In the genomic region with DNA sequence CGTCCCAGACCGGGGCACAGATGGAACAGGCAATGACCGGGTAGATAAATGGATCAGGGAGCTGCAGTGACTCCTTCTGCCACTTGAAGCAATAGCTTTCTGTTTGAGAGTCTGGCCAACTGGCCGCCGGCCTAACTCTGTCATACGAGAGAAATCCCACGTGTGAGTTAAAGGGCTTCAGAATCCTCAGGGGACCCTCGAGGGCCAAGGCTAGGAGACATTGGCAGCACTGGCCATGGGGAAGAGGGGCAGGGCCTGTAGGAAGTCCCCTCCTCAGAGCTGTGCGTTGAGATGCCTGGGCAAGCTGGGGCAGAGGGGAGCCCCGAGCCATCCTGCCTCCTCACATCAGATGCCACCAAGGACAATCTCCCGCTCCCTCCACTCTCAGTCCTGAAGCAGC, we compare ENCODE assay signal across 22 cellular contexts. TPM values are rescaled to one million over a fixed set of nuclear protein-coding genes. Genes with fewer than 3 reads are reported as not detected.
DNase-seq lines count a peak whose midpoint lies in the region; ATAC-seq and TF ChIP-seq lines count a peak whose summit lies in the region.
"Had no signal": no experiment of that assay in that cellular context is flagged by ENCODE, and none has a peak within 500 bp of the region (broad histone marks: within the 10 kb centered on the region; RNA-seq: fewer than 3 reads in every experiment).

No MANE protein-coding gene starts in this region.

- TF ChIP-seq CTCF in Peyer's patch (IDR thresholded peaks at IDR 0.05): no peak

- H3K18ac ChIP-seq in mesenchymal stem cell (ENCODE audit: low read depth in 1 of 2, low read length in 2 of 2): no peak overlapping the region

- H3K27me3 ChIP-seq in mesenchymal stem cell (ENCODE audit: control insufficient read depth in 1 of 2, insufficient read depth in 1 of 2, low read length in 2 of 2) (no peaks in the 10 kb centered on the region), thymus (ENCODE audit: control insufficient read depth, insufficient read depth) (no peaks in the 10 kb centered on the region), Peyer's patch (no peaks in the 10 kb centered on the region)
- H3K27me3 ChIP-seq: body of pancreas, colonic mucosa, transverse colon had no signal

- DNase-seq in Right ventricle myocardium superior (peak; percentile 53), Right ventricle myocardium inferior (ENCODE audit: missing footprints) (no peak), mesenchymal stem cell (no peak), NCI-H82 (lab: John Stamatoyannopoulos, UW) (no peak), hepatic stellate cell (ENCODE audit: low spot score) (no peak), Peyer's patch (no peak)
- DNase-seq in effector memory CD8-positive, alpha-beta T cell: no peak
- DNase-seq: body of pancreas, colonic mucosa, DMS79, hypothalamus, kidney glomerular epithelial cell, NCI-H187, NCI-H226, NCI-H774, transverse colon had no signal

- H2BK120ac ChIP-seq in mesenchymal stem cell (ENCODE audit: low read depth, low read length): no peak overlapping the region

- H3K9me3 ChIP-seq in mesenchymal stem cell (ENCODE audit: control insufficient read depth, low read length) (no peaks in the 10 kb centered on the region), thymus (ENCODE audit: control insufficient read depth) (no peaks in the 10 kb centered on the region), Peyer's patch (no peaks in the 10 kb centered on the region)
- H3K9me3 ChIP-seq: body of pancreas, colonic mucosa, HAP-1, transverse colon had no signal

- peak overlapping the region in 1 of 2 donors; percentile 85 for H3K27ac Mint-ChIP-seq in effector memory CD8-positive, alpha-beta T cell
- H3K27ac Mint-ChIP-seq: memory B cell; stimulated activated naive CD8-positive, alpha-beta T cell treated with anti-CD3 and anti-CD28 coated beads, Interleukin-15, amount 100 ng/mL, for 72 hours had no signal

- peaks cover 47% of the 10 kb centered on the region for H3K79me1 ChIP-seq in mesenchymal stem cell (replicated peaks; ENCODE audit: low read length, poor library complexity, severe bottlenecking)

- no peak overlapping the region for H3K14ac ChIP-seq in mesenchymal stem cell (ENCODE audit: low read length in 2 of 2)

- H3K4me3 Mint-ChIP-seq in effector memory CD8-positive, alpha-beta T cell: peak overlapping the region; percentile 43 to 69
- H3K4me3 Mint-ChIP-seq: memory B cell; stimulated activated naive CD8-positive, alpha-beta T cell treated with anti-CD3 and anti-CD28 coated beads, Interleukin-15, amount 100 ng/mL, for 72 hours had no signal

- H2BK12ac ChIP-seq in mesenchymal stem cell (ENCODE audit: low read length in 2 of 2): no peak overlapping the region

- H3K27me3 Mint-ChIP-seq in effector memory CD8-positive, alpha-beta T cell: no peaks in the 10 kb centered on the region
- H3K27me3 Mint-ChIP-seq: memory B cell; stimulated activated naive CD8-positive, alpha-beta T cell treated with anti-CD3 and anti-CD28 coated beads, Interleukin-15, amount 100 ng/mL, for 72 hours had no signal

- intact Hi-C loops in Right ventricle myocardium superior (cut with DNase I) (no loop called here), Right ventricle myocardium inferior (cut with DNase I) (no loop called here)

- peaks cover 2% of the 10 kb centered on the region for H3K36me3 Mint-ChIP-seq in effector memory CD8-positive, alpha-beta T cell (ENCODE audit: insufficient read depth)

- H3K4me3 ChIP-seq in mesenchymal stem cell (ENCODE audit: insufficient read depth in 1 of 2, low read depth in 1 of 2, low read length in 2 of 2) (no peak overlapping the region), thymus (ENCODE audit: low read length) (no peak overlapping the region), Peyer's patch (no peak overlapping the region)
- H3K4me3 ChIP-seq: body of pancreas, colonic mucosa, HAP-1, transverse colon had no signal

- H2AFZ ChIP-seq in mesenchymal stem cell (ENCODE audit: low read depth, low read length): no peak overlapping the region

- ATAC-seq in Right ventricle myocardium superior (ENCODE audit: poor library complexity) (peak; percentile 18), Right ventricle myocardium inferior (no peak)
- no peak for ATAC-seq in effector memory CD8-positive, alpha-beta T cell (replicated peaks)
- ATAC-seq: body of pancreas had no signal

- no peak for TF ChIP-seq POLR2A in Peyer's patch (IDR thresholded peaks at IDR 0.05)

- H3K36me3 ChIP-seq in mesenchymal stem cell (ENCODE audit: control insufficient read depth in 1 of 2, insufficient read depth in 2 of 2, low read depth in 1 of 2, low read length in 2 of 2) (peaks cover 41 to 77% of the 10 kb centered on the region in 2 experiments), thymus (ENCODE audit: control insufficient read depth, insufficient read depth) (peaks cover 4% of the 10 kb centered on the region), Peyer's patch (peaks cover 0 to 33% (median 0%) of the 10 kb centered on the region in 3 donors)
- H3K36me3 ChIP-seq: colonic mucosa, transverse colon had no signal

- H2BK15ac ChIP-seq in mesenchymal stem cell (ENCODE audit: low read depth, poor library complexity, severe bottlenecking): peak overlapping the region; percentile 34

- H3K27ac ChIP-seq in mesenchymal stem cell (ENCODE audit: low read length, poor library complexity, severe bottlenecking) (no peak overlapping the region), thymus (ENCODE audit: low read depth) (peak overlapping the region; percentile 87), Peyer's patch (no peak overlapping the region)
- H3K27ac ChIP-seq: body of pancreas, colonic mucosa, KMS-11, transverse colon had no signal

- no peak overlapping the region for H3K4ac ChIP-seq in mesenchymal stem cell (ENCODE audit: low read depth in 1 of 2, low read length in 2 of 2)

- no peaks in the 10 kb centered on the region for H3K9me3 Mint-ChIP-seq in effector memory CD8-positive, alpha-beta T cell
- H3K9me3 Mint-ChIP-seq: activated T-helper 1 cell treated with anti-CD3 and anti-CD28 coated beads, Interleukin-12 subunit alpha, Interleukin-12 subunit beta, Interleukin-2, Interleukin-4 antibody, amounts not matched to agents 30 ng/mL and 10 ng/mL and 1 ng/mL, durations not matched to agents 14 hours and 24 hours and 36 hours; memory B cell; stimulated activated naive CD8-positive, alpha-beta T cell treated with anti-CD3 and anti-CD28 coated beads, Interleukin-15, amount 100 ng/mL, for 72 hours had no signal

- no peak overlapping the region for H2BK5ac ChIP-seq in mesenchymal stem cell (ENCODE audit: low read depth, low read length, poor library complexity, severe bottlenecking)

- no peak overlapping the region for H3K9ac ChIP-seq in mesenchymal stem cell (ENCODE audit: low read length)
- H3K9ac ChIP-seq: KMS-11 had no signal

- no peak overlapping the region for H2AK5ac ChIP-seq in mesenchymal stem cell (ENCODE audit: low read length, severe bottlenecking)

- H3K4me1 Mint-ChIP-seq in effector memory CD8-positive, alpha-beta T cell (ENCODE audit: low read depth in 2 of 2): peaks cover 57 to 72% of the 10 kb centered on the region in 2 donors

- 92% methylated on average over 10 of the region's 11 CpGs for WGBS in mesenchymal stem cell
- 95% methylated on average over 11 of the region's 11 CpGs for WGBS in thymus

- no peak overlapping the region for H3K23ac ChIP-seq in mesenchymal stem cell (ENCODE audit: low read length in 2 of 2)

- no peak overlapping the region for H4K8ac ChIP-seq in mesenchymal stem cell (ENCODE audit: low read length)

- peaks cover 29% of the 10 kb centered on the region for H3K4me1 ChIP-seq in mesenchymal stem cell (ENCODE audit: control insufficient read depth, insufficient read depth, low read depth, low read length)
- peaks cover 52% of the 10 kb centered on the region for H3K4me1 ChIP-seq in thymus (ENCODE audit: control insufficient read depth, insufficient read depth, low read length)
- peaks cover 8 to 28% (median 18%) of the 10 kb centered on the region in 4 donors for H3K4me1 ChIP-seq in Peyer's patch
- H3K4me1 ChIP-seq: body of pancreas, HAP-1 had no signal

- no peak overlapping the region for H3K4me2 ChIP-seq in mesenchymal stem cell (ENCODE audit: low read length, poor library complexity, severe bottlenecking)
- H3K4me2 ChIP-seq: KMS-11 had no signal

- H4K91ac ChIP-seq in mesenchymal stem cell (ENCODE audit: low read length): no peak overlapping the region

RNA-seq across cellular contexts. Expression of a gene that starts 51.6 kb away (rescaled TPM):
- total RNA-seq in Right ventricle myocardium superior (67.6 TPM), Right ventricle myocardium inferior (73.1 TPM), Peyer's patch (100 to 1,000 TPM in 1 of 4 donors, 10 to 100 TPM in 3; 12.1 to 129 (median 37.2) TPM)
- 39.9 TPM for polyA plus RNA-seq in mesenchymal stem cell (2013, experiment 1 of 2)
- 38.0 TPM for polyA plus RNA-seq in mesenchymal stem cell (2013, experiment 2 of 2)
- polyA plus RNA-seq in thymus: 16.5 TPM
